8 cellular contexts compared by ENCODE assay signal in genomic region chr1:221712198-221712684, GRCh38. TPM values are rescaled to one million over a fixed set of nuclear protein-coding genes. Genes with fewer than 3 reads are reported as not detected.
DNase-seq lines count a peak whose midpoint lies in the region; ATAC-seq and TF ChIP-seq lines count a peak whose summit lies in the region.

No MANE protein-coding gene starts in this region.

- no peak overlapping the region for H3K9ac ChIP-seq in fibroblast of lung (ENCODE audit: insufficient read depth, low read length)
- no peak overlapping the region for H3K9ac ChIP-seq in mesendoderm (ENCODE audit: low read length)

- H2AK5ac ChIP-seq in mesendoderm (ENCODE audit: low read length), result no peak overlapping the region

- no peak overlapping the region for H2AFZ ChIP-seq in fibroblast of lung (ENCODE audit: low read length)

- H3K4me3 Mint-ChIP-seq in stimulated activated naive CD8-positive, alpha-beta T cell treated with anti-CD3 and anti-CD28 coated beads, Interleukin-15, amount 100 ng/mL, for 72 hours, result peak overlapping the region; percentile 71 to 76
- H3K4me3 Mint-ChIP-seq in chondrocyte (ENCODE audit: unreplicated experiment), result no peak overlapping the region

- no peak overlapping the region for H3K56ac ChIP-seq in mesendoderm (ENCODE audit: low read length)

- peaks cover 5% of the 10 kb centered on the region for H3K79me1 ChIP-seq in mesendoderm (ENCODE audit: low read length)

- H3K27me3 ChIP-seq in AG04450 (ENCODE audit: control insufficient read depth, insufficient read depth, low read length) (no peaks in the 10 kb centered on the region), fibroblast of lung (ENCODE audit: control insufficient read depth, insufficient read depth, low read length) (no peaks in the 10 kb centered on the region), mesendoderm (ENCODE audit: insufficient read depth, low read length, poor library complexity) (no peaks in the 10 kb centered on the region)

- no peak overlapping the region for H3K18ac ChIP-seq in mesendoderm (ENCODE audit: low read length)

- no peak overlapping the region for H2BK15ac ChIP-seq in mesendoderm (replicated peaks; ENCODE audit: low read depth)

- H3K79me2 ChIP-seq in fibroblast of lung (ENCODE audit: control insufficient read depth, insufficient read depth, low read length) (peaks cover 54% of the 10 kb centered on the region), mesendoderm (ENCODE audit: control insufficient read depth, insufficient read depth, low read length) (peaks cover 4% of the 10 kb centered on the region)

- H3K4me3 ChIP-seq in AG04450 (ENCODE audit: low read depth, low read length) (no peak overlapping the region), fibroblast of lung (replicated peaks in 1 of 4; ENCODE audit: control extremely low read depth in 1 of 4, insufficient read depth in 1 of 4, low read depth in 3 of 4, low read length in 4 of 4) (no peak overlapping the region), mesendoderm (ENCODE audit: low read length) (no peak overlapping the region)

- H3K36me3 ChIP-seq in fibroblast of lung (ENCODE audit: control insufficient read depth, insufficient read depth, low read length), result no peaks in the 10 kb centered on the region
- no peaks in the 10 kb centered on the region for H3K36me3 ChIP-seq in mesendoderm (ENCODE audit: control insufficient read depth, insufficient read depth, low read length)

- H3K4me1 ChIP-seq in fibroblast of lung (ENCODE audit: control insufficient read depth, extremely low read depth, insufficient read depth, low read length) (peaks cover 19% of the 10 kb centered on the region), mesendoderm (ENCODE audit: control insufficient read depth, low read depth, low read length) (peaks cover 11% of the 10 kb centered on the region)

- no peak overlapping the region for H4K5ac ChIP-seq in mesendoderm (ENCODE audit: low read length)

- no peaks in the 10 kb centered on the region for H3K36me3 Mint-ChIP-seq in chondrocyte (ENCODE audit: low read depth)

- ATAC-seq in GM18867 (IDR thresholded peaks at IDR 0.05; ENCODE audit: unreplicated experiment) (peak; percentile 56), HG03103 (IDR thresholded peaks at IDR 0.05; ENCODE audit: low read depth, unreplicated experiment) (peak; percentile 48)
- ATAC-seq in stimulated activated naive CD8-positive, alpha-beta T cell treated with anti-CD3 and anti-CD28 coated beads, Interleukin-15, amount 100 ng/mL, for 72 hours, result peak; percentile 80

- no peak overlapping the region for H2BK5ac ChIP-seq in mesendoderm (ENCODE audit: low read length)

- H3K27ac ChIP-seq in AG04450 (ENCODE audit: low read depth, low read length) (peak overlapping the region; percentile 71), fibroblast of lung (ENCODE audit: insufficient read depth, low read length) (peak overlapping the region; percentile 35), mesendoderm (ENCODE audit: low read depth, low read length) (no peak overlapping the region)

- peaks cover 93% of the 10 kb centered on the region for H3K4me1 Mint-ChIP-seq in stimulated activated naive CD8-positive, alpha-beta T cell treated with anti-CD3 and anti-CD28 coated beads, Interleukin-15, amount 100 ng/mL, for 72 hours
- H3K4me1 Mint-ChIP-seq in chondrocyte (ENCODE audit: low read depth), result peaks cover 39% of the 10 kb centered on the region

- peak overlapping the region; percentile 86 to 95 for H3K27ac Mint-ChIP-seq in stimulated activated naive CD8-positive, alpha-beta T cell treated with anti-CD3 and anti-CD28 coated beads, Interleukin-15, amount 100 ng/mL, for 72 hours
- no peak overlapping the region for H3K27ac Mint-ChIP-seq in chondrocyte (ENCODE audit: unreplicated experiment)

- H3K9me3 Mint-ChIP-seq in stimulated activated naive CD8-positive, alpha-beta T cell treated with anti-CD3 and anti-CD28 coated beads, Interleukin-15, amount 100 ng/mL, for 72 hours, result peaks cover 0 to 5% of the 10 kb centered on the region in 2 donors
- no peaks in the 10 kb centered on the region for H3K9me3 Mint-ChIP-seq in chondrocyte (ENCODE audit: low read depth)

- TF ChIP-seq CTCF in AG04450 (IDR thresholded peaks at IDR 0.05; ENCODE audit: low read depth, low read length) (no peak), fibroblast of lung (conservative IDR thresholded peaks at IDR 0.05 in 1 of 2, IDR thresholded peaks at IDR 0.05 in 1 of 2; ENCODE audit: low read depth in 1 of 2, low read length in 2 of 2) (no peak), chondrocyte (IDR thresholded peaks at IDR 0.05) (no peak)

- no peak overlapping the region for H3K4ac ChIP-seq in mesendoderm (ENCODE audit: low read depth, low read length)

- WGBS in mesendoderm (ENCODE audit: extremely low coverage, insufficient coverage, low lambda C conversion rate), result no CpG with 5 or more reads among the region's 1 CpG

- no peak overlapping the region for H4K8ac ChIP-seq in mesendoderm (ENCODE audit: low read depth, low read length)

- H3K4me2 ChIP-seq in fibroblast of lung (ENCODE audit: extremely low read depth, insufficient read depth, low read length), result no peak overlapping the region
- no peak overlapping the region for H3K4me2 ChIP-seq in mesendoderm (ENCODE audit: low read length)

- H2BK120ac ChIP-seq in mesendoderm (ENCODE audit: low read depth, low read length), result no peak overlapping the region

- H4K20me1 ChIP-seq in fibroblast of lung (ENCODE audit: control insufficient read depth, extremely low read depth, insufficient read depth, low read length), result no peaks in the 10 kb centered on the region

- POLR2A ChIA-PET in AG04450 (lab: Yijun Ruan, JAX), result interaction anchor here (0.7 to 1.5 kb wide), 2 partner anchors 30 to 286 kb away, joined by 9 read pairs; partner anchors contain the start of gene DUSP10

- CTCF ChIA-PET in AG04450 (lab: Charles Lee), result interaction anchor here (0.6 to 2.5 kb wide), 4 partner anchors 169 to 887 kb away, joined by 3 to 8 read pairs (median 5); no protein-coding TSS in a partner anchor

- H3K27me3 Mint-ChIP-seq in stimulated activated naive CD8-positive, alpha-beta T cell treated with anti-CD3 and anti-CD28 coated beads, Interleukin-15, amount 100 ng/mL, for 72 hours, result no peaks in the 10 kb centered on the region
- no peaks in the 10 kb centered on the region for H3K27me3 Mint-ChIP-seq in chondrocyte (ENCODE audit: low read depth)

- H3K9me3 ChIP-seq in AG04450 (ENCODE audit: control insufficient read depth, insufficient read depth, low read length), result no peaks in the 10 kb centered on the region
- no peaks in the 10 kb centered on the region for H3K9me3 ChIP-seq in fibroblast of lung (ENCODE audit: control insufficient read depth, insufficient read depth, low read depth, low read length)

- DNase-seq in AG04450 (ENCODE audit: low read depth, low spot score) (peak; percentile 88), T-helper 2 cell (peak in 3 of 5 experiments; percentile 43 to 96 (median 73)), fibroblast of lung (ENCODE audit: low read depth in 2 of 2) (peak; percentile 87 to 97), mesendoderm (no peak), chondrocyte (ENCODE audit: low spot score) (no peak)
- peak in 1 of 2 donors; percentile 53 for DNase-seq in stimulated activated naive CD8-positive, alpha-beta T cell treated with anti-CD3 and anti-CD28 coated beads, Interleukin-15, amount 100 ng/mL, for 72 hours

- no peak overlapping the region for H3K23ac ChIP-seq in mesendoderm (ENCODE audit: low read length)

RNA-seq across cellular contexts. Expression of gene DUSP10, which starts 29.6 kb away (rescaled TPM):
- polyA plus RNA-seq in AG04450 (2011; rRNA removed) (34.2 and 35.9 TPM in 2 replicates), fibroblast of lung (19.4 and 28.7 TPM in 2 replicates)
- 61.0 and 74.2 TPM in 2 replicates for polyA minus RNA-seq in AG04450 (2011; rRNA and poly(A)+ RNA removed)
- total RNA-seq in fibroblast of lung (22.6 and 71.7 TPM in 2 replicates), chondrocyte (1.4 to 4.1 TPM (median 3.6 TPM) in 3 replicates)
- 9.8 and 12.5 TPM in 2 replicates for polyA plus RNA-seq in fibroblast of lung (2012)
- polyA minus RNA-seq in fibroblast of lung (ENCODE audit: low replicate concordance), result 24.7 and 37.0 TPM in 2 replicates
- polyA plus RNA-seq in mesendoderm (2013, experiment 1 of 2), result 9.1 TPM
- 10.0 TPM for polyA plus RNA-seq in mesendoderm (2013, experiment 2 of 2)

Comparison
In these comparisons a context has a peak if more than half of its experiments do, and no peak if none do; other contexts are left out.
1. DNase-seq: peak in AG04450 (single experiment), T-helper 2 cell (3 of 5) and fibroblast of lung (2 of 2); none in mesendoderm (single experiment) and chondrocyte (single experiment).
2. Peak in every context shown above with its lines, with median percentiles within 50 percentile points of each other: ATAC-seq.